In genomic region chr11:39724404-39724803, GRCh38 we compare ENCODE assay signal across 1 cellular context.
TF ChIP-seq lines count a peak whose summit lies in the region.

No MANE protein-coding gene starts in this region.

TF ChIP-seq in H1, 55 proteins besides CTCF, POLR2A, EP300 and RAD21 (continued from another document):
- TF ChIP-seq CHD7 (IDR thresholded peaks at IDR 0.05; ENCODE audit: insufficient replicate concordance, low read length): no peak
- TF ChIP-seq CREB1 (IDR thresholded peaks at IDR 0.05): no peak
- TF ChIP-seq FOSL1 (IDR thresholded peaks at IDR 0.05; ENCODE audit: insufficient read depth, low read depth, low read length): no peak
- no peak for TF ChIP-seq NANOG (IDR thresholded peaks at IDR 0.05; ENCODE audit: insufficient read depth, low read depth, low read length, poor library complexity, severe bottlenecking)
- TF ChIP-seq ZNF274 (IDR thresholded peaks at IDR 0.05; ENCODE audit: borderline replicate concordance, extremely low read depth, low read length): no peak
- no peak for TF ChIP-seq RBBP5 (IDR thresholded peaks at IDR 0.05; ENCODE audit: borderline replicate concordance, low read depth, low read length)
- no peak for TF ChIP-seq MAX (IDR thresholded peaks at IDR 0.05)
- TF ChIP-seq E2F6 (IDR thresholded peaks at IDR 0.05): no peak
- TF ChIP-seq HDAC6 (IDR thresholded peaks at IDR 0.05; ENCODE audit: low read depth, low read length): no peak
- no peak for TF ChIP-seq TBP (IDR thresholded peaks at IDR 0.05; ENCODE audit: low read depth, low read length)
- TF ChIP-seq PHF8 (conservative IDR thresholded peaks at IDR 0.05; ENCODE audit: low read depth, low read length): no peak
- no peak for TF ChIP-seq CHD1 (IDR thresholded peaks at IDR 0.05; ENCODE audit: low read depth, low read length)
- no peak for TF ChIP-seq EGR1 (IDR thresholded peaks at IDR 0.05; ENCODE audit: borderline replicate concordance, low read depth, low read length)
- TF ChIP-seq TAF1 (IDR thresholded peaks at IDR 0.05; ENCODE audit: low read depth, low read length): no peak
- no peak for TF ChIP-seq SIX5 (IDR thresholded peaks at IDR 0.05; ENCODE audit: low read depth, low read length)
- no peak for TF ChIP-seq SRF (IDR thresholded peaks at IDR 0.05; ENCODE audit: low read depth, low read length)
- TF ChIP-seq KDM4A (IDR thresholded peaks at IDR 0.05; ENCODE audit: low read depth, low read length, severe bottlenecking): no peak
- TF ChIP-seq NRF1 (IDR thresholded peaks at IDR 0.05; ENCODE audit: low read depth, low read length): no peak
